8 cellular contexts compared by ENCODE assay signal in genomic region chr13:97224544-97225324, GRCh38.
DNase-seq lines count a peak whose midpoint lies in the region; ATAC-seq and TF ChIP-seq lines count a peak whose summit lies in the region.

No MANE protein-coding gene starts in this region.

- in situ Hi-C loops in astrocyte of the cerebellum (cut with HindIII; ENCODE audit: low sequenced_read_pairs) = no loop called here

- no peaks in the 10 kb centered on the region for H3K36me3 ChIP-seq in subcutaneous abdominal adipose tissue (ENCODE audit: control insufficient read depth in 5 of 5, insufficient read depth in 5 of 5, low read length in 5 of 5)

- no peak for TF ChIP-seq CTCF in astrocyte of the cerebellum (IDR thresholded peaks at IDR 0.05; ENCODE audit: low read depth, low read length, missing control alignments)

- peak overlapping the region; percentile 64 to 99 (median 90) for H3K9ac ChIP-seq in subcutaneous abdominal adipose tissue (ENCODE audit: low read length in 5 of 5)

- ATAC-seq in HG03457 (IDR thresholded peaks at IDR 0.05; ENCODE audit: unreplicated experiment) = no peak

- peaks cover 4 to 58% (median 51%) of the 10 kb centered on the region in 5 donors for H3K4me1 ChIP-seq in subcutaneous abdominal adipose tissue (ENCODE audit: control insufficient read depth in 5 of 5, insufficient read depth in 5 of 5, low read length in 5 of 5)

- no peaks in the 10 kb centered on the region for H3K27me3 ChIP-seq in layer of hippocampus (ENCODE audit: control insufficient read depth, insufficient read depth, low read length)
- no peaks in the 10 kb centered on the region for H3K27me3 ChIP-seq in subcutaneous abdominal adipose tissue (ENCODE audit: control insufficient read depth in 5 of 5, insufficient read depth in 4 of 5, low read length in 5 of 5)

- peak overlapping the region; percentile 82 for H3K4me3 ChIP-seq in astrocyte of the cerebellum (ENCODE audit: low read depth, low read length)
- peak overlapping the region; percentile 77 to 98 (median 86) for H3K4me3 ChIP-seq in subcutaneous abdominal adipose tissue (ENCODE audit: low read depth in 1 of 5, low read length in 5 of 5)

- H3K9me3 ChIP-seq in subcutaneous abdominal adipose tissue (ENCODE audit: control insufficient read depth in 5 of 5, low read length in 5 of 5) = no peaks in the 10 kb centered on the region

- DNase-seq in NCI-H2227 (lab: John Stamatoyannopoulos, UW; ENCODE audit: unreplicated experiment) = peak; percentile 29
- DNase-seq in NCI-H2227 treated with DMSO at 0.1 percent for 48 hours (lab: John Stamatoyannopoulos, UW) = no peak
- DNase-seq in NCI-H524 (lab: John Stamatoyannopoulos, UW) = peak; percentile 17 to 62
- DNase-seq in astrocyte of the cerebellum (ENCODE audit: low read depth) = peak; percentile 45
- DNase-seq in stimulated activated CD4-positive, alpha-beta T cell treated with anti-CD3 and anti-CD28 coated beads, Interleukin-12 subunit alpha, Interleukin-12 subunit beta, amount 100 ng/mL, for 4 hours = no peak

- H3K27ac ChIP-seq in layer of hippocampus (ENCODE audit: low read depth, low read length) = peak overlapping the region; percentile 91
- peak overlapping the region; percentile 98 for H3K27ac ChIP-seq in subcutaneous abdominal adipose tissue (ENCODE audit: low read depth, low read length)

Comparison
In these comparisons a context has a peak if more than half of its experiments do, and no peak if none do; other contexts are left out.
1. DNase-seq: peak in NCI-H2227 (single experiment), NCI-H524 (2 of 2) and astrocyte of the cerebellum (single experiment); none in NCI-H2227 treated with DMSO at 0.1 percent for 48 hours (single experiment) and stimulated activated CD4-positive, alpha-beta T cell treated with anti-CD3 and anti-CD28 coated beads, Interleukin-12 subunit alpha, Interleukin-12 subunit beta, amount 100 ng/mL, for 4 hours (single experiment).